Comparison of ENCODE assay signal across 22 cellular contexts in genomic region chr5:110343616-110344015, GRCh38.
DNase-seq lines count a peak whose midpoint lies in the region; ATAC-seq and TF ChIP-seq lines count a peak whose summit lies in the region.
"Had no signal": no experiment of that assay in that cellular context is flagged by ENCODE, and none has a peak within 500 bp of the region (broad histone marks: within the 10 kb centered on the region; RNA-seq: fewer than 3 reads in every experiment).

No MANE protein-coding gene starts in this region.

- intact Hi-C loops in right cardiac atrium (cut with DNase I) = no loop called here

- no peak overlapping the region for H3K27ac ChIP-seq in cardiac muscle cell
- no peak overlapping the region for H3K27ac ChIP-seq in right cardiac atrium (ENCODE audit: low read length)
- H3K27ac ChIP-seq: A549, HL-60, Peyer's patch had no signal

- ATAC-seq in right cardiac atrium (no peak), GM18502 (IDR thresholded peaks at IDR 0.05; ENCODE audit: poor library complexity, unreplicated experiment) (no peak)
- ATAC-seq: A549, HCT116, SK-N-SH treated with all-trans-retinoic acid at 6 μM for 48 hours had no signal

- no peaks in the 10 kb centered on the region for H3K36me3 ChIP-seq in cardiac muscle cell
- H3K36me3 ChIP-seq: Peyer's patch had no signal

- H3K4me1 ChIP-seq in cardiac muscle cell (ENCODE audit: low read depth) (no peaks in the 10 kb centered on the region), right cardiac atrium (ENCODE audit: control insufficient read depth, insufficient read depth, low read length) (no peaks in the 10 kb centered on the region)
- H3K4me1 ChIP-seq: A549, Peyer's patch had no signal

- TF ChIP-seq CTCF in cardiac muscle cell (IDR thresholded peaks at IDR 0.05; ENCODE audit: low read depth, low read length) (peak; percentile 16), cardiac fibroblast (IDR thresholded peaks at IDR 0.05; ENCODE audit: low read depth, low read length) (peak; percentile 18), neural crest cell (conservative IDR thresholded peaks at IDR 0.05) (peak; percentile 31)

- no peak overlapping the region for H3K4me3 ChIP-seq in cardiac muscle cell
- no peak overlapping the region for H3K4me3 ChIP-seq in right cardiac atrium (ENCODE audit: low read length)
- H3K4me3 ChIP-seq in cardiac fibroblast (replicated peaks in 1 of 2; ENCODE audit: low read depth in 2 of 2, low read length in 2 of 2) = no peak overlapping the region
- H3K4me3 ChIP-seq: A549, Peyer's patch had no signal

- H3K27me3 Mint-ChIP-seq in neural crest cell (ENCODE audit: low read depth) = no peaks in the 10 kb centered on the region
- H3K27me3 Mint-ChIP-seq: B cell; CD4-positive, CD25-positive, alpha-beta regulatory T cell had no signal

- no peaks in the 10 kb centered on the region for H3K9me3 ChIP-seq in cardiac muscle cell (ENCODE audit: low read depth)
- no peaks in the 10 kb centered on the region for H3K9me3 ChIP-seq in right cardiac atrium (ENCODE audit: control insufficient read depth, low read length)
- H3K9me3 ChIP-seq: A549, Peyer's patch had no signal

- H3K9me3 Mint-ChIP-seq in neural crest cell = no peaks in the 10 kb centered on the region
- H3K9me3 Mint-ChIP-seq: CD4-positive, CD25-positive, alpha-beta regulatory T cell had no signal

- H3K27me3 ChIP-seq in cardiac muscle cell (no peaks in the 10 kb centered on the region), right cardiac atrium (ENCODE audit: control insufficient read depth, insufficient read depth) (no peaks in the 10 kb centered on the region)
- H3K27me3 ChIP-seq: Peyer's patch had no signal

- DNase-seq in cardiac muscle cell (ENCODE audit: low read depth in 1 of 2, low spot score in 1 of 2) = peak in 1 of 2 donors; percentile 27
- no peak for DNase-seq in right cardiac atrium
- peak; percentile 30 to 32 for DNase-seq in cardiac fibroblast (ENCODE audit: low read depth in 2 of 2)
- DNase-seq in neural crest cell (ENCODE audit: low read depth, low spot score) = no peak
- no peak for DNase-seq in CD1c-positive myeloid dendritic cell (ENCODE audit: extremely low spot score)
- DNase-seq in NCI-H345 (lab: John Stamatoyannopoulos, UW) = no peak
- no peak for DNase-seq in NCI-H2081 treated with DMSO at 0.1 percent for 48 hours (lab: John Stamatoyannopoulos, UW)
- DNase-seq: CD4-positive, CD25-positive, alpha-beta regulatory T cell; DMS79; GOT3; KBM-7; NCI-H1694; NCI-H2081; NCI-H446 treated with DMSO at 0.1 percent for 48 hours; NK-92 treated with Interleukin-12 subunit alpha and Interleukin-12 subunit beta, amount 100 ng/mL, for 24 hours; Peyer's patch had no signal

- no peak overlapping the region for H3K27ac Mint-ChIP-seq in neural crest cell (ENCODE audit: unreplicated experiment)
- H3K27ac Mint-ChIP-seq: B cell; CD4-positive, CD25-positive, alpha-beta regulatory T cell had no signal

- peaks cover 5% of the 10 kb centered on the region for H3K4me1 Mint-ChIP-seq in neural crest cell
- H3K4me1 Mint-ChIP-seq: B cell; CD4-positive, CD25-positive, alpha-beta regulatory T cell had no signal

- WGBS in right cardiac atrium = 86% methylated on average over 1 of the region's 1 CpG

- no peak overlapping the region for H3K4me3 Mint-ChIP-seq in neural crest cell
- H3K4me3 Mint-ChIP-seq: B cell; CD4-positive, CD25-positive, alpha-beta regulatory T cell had no signal

- H3K36me3 Mint-ChIP-seq in neural crest cell (ENCODE audit: low read depth) = no peaks in the 10 kb centered on the region
- H3K36me3 Mint-ChIP-seq: CD4-positive, CD25-positive, alpha-beta regulatory T cell had no signal

Comparison
In these comparisons a context has a peak if more than half of its experiments do, and no peak if none do; other contexts are left out.
1. DNase-seq: peak in cardiac fibroblast (2 of 2); none in right cardiac atrium (0 of 3), neural crest cell (single experiment), CD1c-positive myeloid dendritic cell (single experiment), NCI-H345 (single experiment) and NCI-H2081 treated with DMSO at 0.1 percent for 48 hours (single experiment).
2. Peak in every context shown above with its lines, with median percentiles within 50 percentile points of each other: CTCF ChIP-seq.